ENCODE assay signal across 15 cellular contexts in the genomic region with DNA sequence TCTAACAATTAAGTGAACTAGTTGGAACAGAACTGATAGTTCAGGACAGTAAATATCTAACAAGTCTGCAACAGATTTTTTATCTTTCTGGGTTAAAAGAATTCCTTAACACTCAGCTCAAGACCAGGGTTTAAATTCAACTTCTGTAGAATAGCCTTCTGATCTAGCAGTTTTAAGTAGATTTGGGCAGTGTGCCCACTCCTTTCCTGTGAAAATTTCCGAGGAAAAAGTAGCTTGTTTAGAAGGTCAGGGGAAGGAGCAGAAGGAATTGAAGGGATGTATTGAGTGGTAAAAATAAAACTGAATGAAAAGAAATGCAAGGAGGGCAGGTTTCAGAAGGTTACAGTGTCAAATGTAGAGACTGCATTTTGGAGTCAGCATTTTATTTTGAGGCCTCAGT. TPM values are rescaled to one million over a fixed set of nuclear protein-coding genes. Genes with fewer than 3 reads are reported as not detected.
DNase-seq lines count a peak whose midpoint lies in the region; ATAC-seq and TF ChIP-seq lines count a peak whose summit lies in the region.
"Had no signal": no experiment of that assay in that cellular context is flagged by ENCODE, and none has a peak within 500 bp of the region (broad histone marks: within the 10 kb centered on the region; RNA-seq: fewer than 3 reads in every experiment).

No MANE protein-coding gene starts in this region.

- POLR2A ChIA-PET in PC-9 (lab: Charles Lee; ENCODE audit: unreplicated experiment), result interaction anchor here (0.7 kb wide), 1 partner anchor 176 kb away, joined by 4 read pairs; no protein-coding TSS in a partner anchor

- no peak overlapping the region for H3K4me2 ChIP-seq in PC-9

- no peak for TF ChIP-seq POLR2A in esophagus squamous epithelium (IDR thresholded peaks at IDR 0.05)

- no peaks in the 10 kb centered on the region for H3K36me3 ChIP-seq in esophagus squamous epithelium
- H3K36me3 ChIP-seq in PC-9 (ENCODE audit: low read depth), result no peaks in the 10 kb centered on the region
- H3K36me3 ChIP-seq: BE2C, HAP-1 had no signal

- peak; percentile 10 for DNase-seq in HT1080 (ENCODE audit: low read depth)
- peak; percentile 25 for DNase-seq in astrocyte of the spinal cord (ENCODE audit: low read depth, low spot score)
- DNase-seq in fibroblast of villous mesenchyme (ENCODE audit: low read depth), result peak; percentile 36
- DNase-seq in pulmonary artery endothelial cell (ENCODE audit: low read depth, low spot score), result peak; percentile 49
- no peak for DNase-seq in esophagus squamous epithelium (lab: John Stamatoyannopoulos, UW)
- DNase-seq in PC-9, result no peak
- DNase-seq in GM20000 (ENCODE audit: low spot score), result no peak
- DNase-seq: BE2C; CD4-positive, alpha-beta memory T cell; DND-41; NCI-H1436; NCI-H2081; NCI-H526 treated with DMSO at 0.1 percent for 48 hours had no signal

- H2AFZ ChIP-seq in PC-9, result no peak overlapping the region

- in situ Hi-C loops in astrocyte of the spinal cord (cut with HindIII; ENCODE audit: low sequenced_read_pairs), result no loop called here

- no peaks in the 10 kb centered on the region for H3F3A ChIP-seq in PC-9 (ENCODE audit: insufficient read depth, low read depth)

- WGBS in esophagus squamous epithelium, 2 donors, result 31 to 68% methylated on average over 1 of the region's 1 CpG

- H3K9me3 ChIP-seq in esophagus squamous epithelium, result no peaks in the 10 kb centered on the region
- H3K9me3 ChIP-seq in PC-9 (ENCODE audit: insufficient read depth, low read depth), result no peaks in the 10 kb centered on the region
- H3K9me3 ChIP-seq: BE2C, HAP-1 had no signal

- no peaks in the 10 kb centered on the region for H4K20me1 ChIP-seq in PC-9 (ENCODE audit: insufficient read depth)

- ATAC-seq in GM21423 (IDR thresholded peaks at IDR 0.05; ENCODE audit: unreplicated experiment), result no peak

- H3K27me3 ChIP-seq in esophagus squamous epithelium (no peaks in the 10 kb centered on the region), PC-9 (ENCODE audit: insufficient read depth, low read depth) (no peaks in the 10 kb centered on the region)
- H3K27me3 ChIP-seq: BE2C had no signal

- no peaks in the 10 kb centered on the region for H3K9me2 ChIP-seq in PC-9 (ENCODE audit: insufficient read depth)

- TF ChIP-seq CTCF in astrocyte of the spinal cord (IDR thresholded peaks at IDR 0.05; ENCODE audit: low read depth, low read length), result no peak
- no peak for TF ChIP-seq CTCF in fibroblast of villous mesenchyme (IDR thresholded peaks at IDR 0.05; ENCODE audit: insufficient read depth, low read depth, low read length)
- TF ChIP-seq CTCF in esophagus squamous epithelium (IDR thresholded peaks at IDR 0.05), result no peak
- TF ChIP-seq CTCF in PC-9 (conservative IDR thresholded peaks at IDR 0.05), result no peak
- TF ChIP-seq CTCF in GM20000 (IDR thresholded peaks at IDR 0.05; ENCODE audit: extremely low read depth, missing control alignments), result no peak

- H3K4me3 ChIP-seq in astrocyte of the spinal cord (ENCODE audit: low read depth, low read length), result no peak overlapping the region
- H3K4me3 ChIP-seq in fibroblast of villous mesenchyme (ENCODE audit: low read depth, low read length), result no peak overlapping the region
- no peak overlapping the region for H3K4me3 ChIP-seq in esophagus squamous epithelium
- H3K4me3 ChIP-seq in PC-9, result no peak overlapping the region
- H3K4me3 ChIP-seq: HAP-1 had no signal

- no peak overlapping the region for H3K27ac ChIP-seq in esophagus squamous epithelium
- H3K27ac ChIP-seq in PC-9, result no peak overlapping the region

- BruUV-seq in PC-9 (replicated peaks; lab: Mats Ljungman, UMichigan), result no TSS peak

- CTCF ChIA-PET in PC-9 (lab: Charles Lee), result no interaction called here

- H3K79me2 ChIP-seq in PC-9 (ENCODE audit: low read depth), result no peaks in the 10 kb centered on the region

- H3K4me1 ChIP-seq in esophagus squamous epithelium, result peaks cover 0 to 2% (median 0%) of the 10 kb centered on the region in 3 donors
- H3K4me1 ChIP-seq in PC-9 (replicated peaks; ENCODE audit: insufficient read depth), result peaks cover 12% of the 10 kb centered on the region
- H3K4me1 ChIP-seq: BE2C, HAP-1 had no signal

- intact Hi-C loops in esophagus squamous epithelium (cut with DNase I) (no loop called here), PC-9 (cut with micrococcal nuclease; ENCODE audit: unreplicated experiment) (no loop called here)

RNA-seq across cellular contexts. Expression of a gene that starts 45.8 kb away (rescaled TPM):
- 0.48 and 0.70 TPM in 2 replicates for total RNA-seq in HT1080 (2014; rRNA removed; shearing (Covaris generic))
- 0.50 and 1.6 TPM in 2 replicates for polyA plus RNA-seq in HT1080 (2015; cell fraction: cytosol; rRNA removed)
- polyA plus RNA-seq in HT1080 (2015; cell fraction: nucleus; rRNA removed), result 0.34 and 0.87 TPM in 2 replicates
- total RNA-seq in fibroblast of villous mesenchyme (2.6 and 6.9 TPM in 2 replicates), pulmonary artery endothelial cell (1.1 and 5.5 TPM in 2 replicates), esophagus squamous epithelium (1 to 10 TPM; 3.3 to 7.3 (median 6.0) TPM), PC-9 (2021) (3.8 and 4.3 TPM in 2 replicates)

Comparison
In these comparisons a context has a peak if more than half of its experiments do, and no peak if none do; other contexts are left out.
1. DNase-seq: peak in HT1080 (single experiment), astrocyte of the spinal cord (single experiment), fibroblast of villous mesenchyme (single experiment) and pulmonary artery endothelial cell (single experiment); none in esophagus squamous epithelium (single experiment), PC-9 (0 of 2) and GM20000 (single experiment).